16 cellular contexts compared by ENCODE assay signal in genomic region chr4:123018391-123018755, GRCh38.
"Had no signal": no experiment of that assay in that cellular context is flagged by ENCODE, and none has a peak within 500 bp of the region (broad histone marks: within the 10 kb centered on the region; RNA-seq: fewer than 3 reads in every experiment).

No MANE protein-coding gene starts in this region.

- H3K27ac ChIP-seq: breast epithelium, gastrocnemius medialis, heart left ventricle, tibial artery, uterus had no signal

- H3K4me3 ChIP-seq: breast epithelium, gastrocnemius medialis, heart left ventricle, lung, tibial artery, uterus had no signal

- H3K4me1 ChIP-seq: breast epithelium, uterus had no signal

- ATAC-seq: activated T-cell treated with anti-CD3 and anti-CD28 coated beads, Interleukin-2, amount 50 U/mL, for 72 hours; gastrocnemius medialis; stimulated activated naive B cell treated with anti-CD40 and anti-IgM and Interleukin-4, amounts not matched to agents 10 μg/mL and 1 μg/mL and 100 μg/mL, for 72 hours had no signal

- H3K27me3 ChIP-seq: breast epithelium, gastrocnemius medialis, heart left ventricle, tibial artery, uterus had no signal

- DNase-seq: activated CD4-positive, alpha-beta T cell treated with anti-CD3 and anti-CD28 coated beads, Interleukin-2, amount 10 ng/mL, durations not matched to agents 7 days and 5 days; activated CD8-positive, alpha-beta memory T cell treated with anti-CD3 and anti-CD28 coated beads, Interleukin-2, amount 50 U/mL, for 48 hours; activated naive CD8-positive, alpha-beta T cell treated with anti-CD3 and anti-CD28 coated beads for 36 hours; activated T-cell treated with anti-CD3 and anti-CD28 coated beads, Interleukin-2, amount 50 U/mL, for 72 hours; cerebellar nuclear complex; gastrocnemius medialis; heart left ventricle; left cardiac atrium; midbrain; naive B cell; stimulated activated naive B cell treated with anti-CD40 and anti-IgM and Interleukin-4, amounts not matched to agents 10 μg/mL and 1 μg/mL and 100 μg/mL, for 72 hours; T-helper 9 cell; tibial artery; uterus had no signal

- H3K36me3 ChIP-seq: breast epithelium, gastrocnemius medialis, heart left ventricle, tibial artery, uterus had no signal

- H3K9me3 ChIP-seq: breast epithelium, gastrocnemius medialis, heart left ventricle, tibial artery, uterus had no signal
